Comparison of ENCODE assay signal across 16 cellular contexts in the genomic region with DNA sequence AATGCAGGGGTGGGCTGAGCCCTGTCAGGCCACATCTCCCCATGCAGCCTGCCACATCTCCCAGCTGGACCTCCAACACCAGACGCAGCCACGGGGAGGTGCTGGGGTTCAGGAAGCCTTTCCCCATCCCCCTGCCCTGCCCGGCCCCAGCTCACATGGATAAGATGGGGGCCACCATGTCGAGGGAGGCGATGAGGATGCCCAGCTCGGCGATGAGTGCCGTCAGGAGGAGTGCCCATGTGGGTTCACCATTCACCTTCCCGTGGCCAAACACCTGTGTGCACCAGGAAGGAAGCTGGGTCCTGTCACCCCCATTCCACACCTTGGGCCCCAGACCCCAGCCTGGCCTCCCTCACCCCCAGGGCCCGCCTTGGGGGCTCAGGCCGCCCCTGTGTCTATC. TPM values are rescaled to one million over a fixed set of nuclear protein-coding genes. Genes with fewer than 3 reads are reported as not detected.
DNase-seq lines count a peak whose midpoint lies in the region; ATAC-seq, FAIRE-seq and TF ChIP-seq lines count a peak whose summit lies in the region.
"Had no signal": no experiment of that assay in that cellular context is flagged by ENCODE, and none has a peak within 500 bp of the region (broad histone marks: within the 10 kb centered on the region; RNA-seq: fewer than 3 reads in every experiment).

No MANE protein-coding gene starts in this region.

- H4K20me1 ChIP-seq in OCI-LY7 (ENCODE audit: insufficient read depth, low read length) (no peaks in the 10 kb centered on the region), K562 (replicated peaks; ENCODE audit: control insufficient read depth, insufficient read depth, low read length) (peaks cover 3% of the 10 kb centered on the region; the same call in 1 of the 2 replicates)

- DNase-seq in CD14-positive monocyte (ENCODE audit: low spot score): peak; percentile 39
- no peak for DNase-seq in OCI-LY7 (ENCODE audit: low spot score)
- DNase-seq in K562 (ENCODE audit: extremely low read depth in 1 of 4, low spot score in 3 of 4): no peak
- DNase-seq in sciatic nerve (ENCODE audit: low spot score): peak; percentile 56
- no peak for DNase-seq in type B pancreatic cell (ENCODE audit: extremely low spot score, unreplicated experiment)
- DNase-seq: AML-193; CD4-positive, alpha-beta T cell; DMS79; KBM-7 had no signal

- POLR2A ChIA-PET in OCI-LY7 (lab: Charles Lee) (interaction anchor here (0.5 kb wide), 1 partner anchor 12 kb away, joined by 4 read pairs; no protein-coding TSS in a partner anchor), K562 (lab: Yijun Ruan, JAX) (interaction anchor here (0.6 to 1.9 kb wide), 7 partner anchors 11 to 74 kb away, joined by 3 to 5 read pairs (median 3); a partner anchor contains a TSS)

- H3K9me3 Mint-ChIP-seq in CD14-positive monocyte (no peaks in the 10 kb centered on the region), type B pancreatic cell (no peaks in the 10 kb centered on the region)
- H3K9me3 Mint-ChIP-seq: CD4-positive, alpha-beta T cell had no signal

- peaks cover 64 to 91% of the 10 kb centered on the region in 2 donors for H3K36me3 Mint-ChIP-seq in CD14-positive monocyte
- no peaks in the 10 kb centered on the region for H3K36me3 Mint-ChIP-seq in type B pancreatic cell

- H3K9me3 ChIP-seq in OCI-LY7 (ENCODE audit: low read length) (no peaks in the 10 kb centered on the region), K562 (replicated peaks; ENCODE audit: control insufficient read depth, insufficient read depth, low read depth, low read length) (no peaks in the 10 kb centered on the region; the same call in 1 of the 2 replicates)
- H3K9me3 ChIP-seq: BLaER1 treated with 17β-estradiol and CSF1 and Interleukin-3, amounts not matched to agents 10 nM and 100 nM; HAP-1 had no signal

- no peaks in the 10 kb centered on the region for H3K9me1 ChIP-seq in K562 (ENCODE audit: control insufficient read depth, insufficient read depth, low read length)

- H3K4me3 ChIP-seq in OCI-LY7 (ENCODE audit: low read depth, low read length, poor library complexity, severe bottlenecking) (no peak overlapping the region), K562 (no peak overlapping the region)
- H3K4me3 ChIP-seq: BLaER1 treated with 17β-estradiol and CSF1 and Interleukin-3, amounts not matched to agents 10 nM and 100 nM; HAP-1 had no signal

- no peaks in the 10 kb centered on the region for H3K4me1 Mint-ChIP-seq in CD14-positive monocyte
- H3K4me1 Mint-ChIP-seq in type B pancreatic cell (ENCODE audit: unreplicated experiment): no peaks in the 10 kb centered on the region

- no peak for FAIRE-seq in K562 (lab: Jason Lieb, UNC)
- FAIRE-seq: GM12891, H1 had no signal

- ATAC-seq in K562: no peak; the same call in 2 of the 3 replicates
- no peak for ATAC-seq in sciatic nerve
- no peak for ATAC-seq in GM19467 (IDR thresholded peaks at IDR 0.05; ENCODE audit: unreplicated experiment)
- no peak for ATAC-seq in GM18868 (IDR thresholded peaks at IDR 0.05; ENCODE audit: unreplicated experiment)

- no peak overlapping the region for H2AFZ ChIP-seq in OCI-LY7 (ENCODE audit: low read length)
- H2AFZ ChIP-seq in K562 (ENCODE audit: low read depth, low read length): no peak overlapping the region

- TF ChIP-seq RAD21 in K562 (CRISPR knock-in tag; conservative IDR thresholded peaks at IDR 0.05 in 1 of 2, IDR thresholded peaks at IDR 0.05 in 1 of 2): no peak

- H3K27ac Mint-ChIP-seq in CD14-positive monocyte (no peak overlapping the region), type B pancreatic cell (no peak overlapping the region)
- H3K27ac Mint-ChIP-seq: CD4-positive, alpha-beta T cell had no signal

- H3K4me2 ChIP-seq in OCI-LY7 (ENCODE audit: low read length): no peak overlapping the region
- no peak overlapping the region for H3K4me2 ChIP-seq in K562 (ENCODE audit: insufficient read depth, low read length)
- H3K4me2 ChIP-seq: BLaER1 treated with 17β-estradiol and CSF1 and Interleukin-3, amounts not matched to agents 10 nM and 100 nM had no signal

- H3K4me3 Mint-ChIP-seq in CD14-positive monocyte (no peak overlapping the region), type B pancreatic cell (no peak overlapping the region)
- H3K4me3 Mint-ChIP-seq: CD4-positive, alpha-beta T cell had no signal

- no peaks in the 10 kb centered on the region for H3K9me2 ChIP-seq in OCI-LY7 (ENCODE audit: insufficient read depth, low read length)

- H3K27me3 ChIP-seq in K562 (ENCODE audit: control insufficient read depth in 2 of 2, insufficient read depth in 2 of 2, low read length in 2 of 2): no peaks in the 10 kb centered on the region
- H3K27me3 ChIP-seq: BLaER1 treated with 17β-estradiol and CSF1 and Interleukin-3, amounts not matched to agents 10 nM and 100 nM had no signal

- H3K79me2 ChIP-seq in OCI-LY7 (ENCODE audit: insufficient read depth, low read depth, low read length): no peaks in the 10 kb centered on the region
- no peaks in the 10 kb centered on the region for H3K79me2 ChIP-seq in K562 (ENCODE audit: control insufficient read depth, insufficient read depth, low read length)

- no peaks in the 10 kb centered on the region for H3K36me3 ChIP-seq in OCI-LY7 (ENCODE audit: insufficient read depth, low read length)
- peaks cover 87% of the 10 kb centered on the region; the same call in 2 of the 3 replicates for H3K36me3 ChIP-seq in K562 (ENCODE audit: control insufficient read depth, insufficient read depth, low read length)

- H3K4me1 ChIP-seq in OCI-LY7 (ENCODE audit: insufficient read depth, low read length, poor library complexity, severe bottlenecking): no peaks in the 10 kb centered on the region
- peaks cover 0 to 34% of the 10 kb centered on the region in 2 experiments; a peak in 2 of 5 replicates for H3K4me1 ChIP-seq in K562 (replicated peaks in 1 of 2; ENCODE audit: control insufficient read depth in 2 of 2, insufficient read depth in 2 of 2, low read length in 2 of 2)
- H3K4me1 ChIP-seq: HAP-1 had no signal

- CTCF ChIA-PET in OCI-LY7 (lab: Charles Lee; ENCODE audit: unreplicated experiment): no interaction called here
- CTCF ChIA-PET in K562 (lab: Yijun Ruan, JAX; ENCODE audit: low intra/inter-chr PET ratio): no interaction called here

- peak overlapping the region in 1 of 2 experiments; percentile 56; a peak in 1 of 4 replicates for H3K9ac ChIP-seq in K562 (ENCODE audit: insufficient read depth in 1 of 2, low read depth in 2 of 2, low read length in 2 of 2)
- H3K9ac ChIP-seq: BLaER1 treated with 17β-estradiol and CSF1 and Interleukin-3, amounts not matched to agents 10 nM and 100 nM had no signal

- TF ChIP-seq POLR2A in K562 (conservative IDR thresholded peaks at IDR 0.05): no peak

- 88% methylated on average over 11 of the region's 11 CpGs for WGBS in K562 (ENCODE audit: insufficient coverage, low coverage, missing lambda C conversion rate)

- in situ Hi-C loops in K562 (cut with MboI): no loop called here

- H3K27ac ChIP-seq in OCI-LY7 (ENCODE audit: low read depth, low read length, poor library complexity, severe bottlenecking): no peak overlapping the region
- no peak overlapping the region for H3K27ac ChIP-seq in K562 (ENCODE audit: extremely low read depth, low read depth, low read length)
- H3K27ac ChIP-seq: BLaER1 treated with 17β-estradiol and CSF1 and Interleukin-3, amounts not matched to agents 10 nM and 100 nM had no signal

- intact Hi-C loops in CD14-positive monocyte (cut with micrococcal nuclease) (no loop called here), OCI-LY7 (cut with micrococcal nuclease; ENCODE audit: unreplicated experiment) (no loop called here), K562 (cut with micrococcal nuclease) (no loop called here), sciatic nerve (cut with DNase I) (no loop called here)

- no peak for TF ChIP-seq EP300 in K562 (IDR thresholded peaks at IDR 0.05; ENCODE audit: low read length)

- BruUV-seq in OCI-LY7 (replicated peaks; lab: Mats Ljungman, UMichigan) (no TSS peak), K562 (replicated peaks; lab: Mats Ljungman, UMichigan) (no TSS peak)

- TF ChIP-seq CTCF in CD14-positive monocyte (IDR thresholded peaks at IDR 0.05) (no peak), OCI-LY7 (conservative IDR thresholded peaks at IDR 0.05; ENCODE audit: low read length) (0 out of 2 replicates have a peak, but pooled peaks have one; percentile 10), K562 (IDR thresholded peaks at IDR 0.05 in 2 of 3, conservative IDR thresholded peaks at IDR 0.05 in 1 of 3; ENCODE audit: insufficient read depth in 2 of 3, low read depth in 1 of 3, low read length in 3 of 3) (no peak), type B pancreatic cell (conservative IDR thresholded peaks at IDR 0.05) (no peak)

- H3K27me3 Mint-ChIP-seq in CD14-positive monocyte (ENCODE audit: low read depth in 3 of 3) (peaks cover 0 to 2% (median 0%) of the 10 kb centered on the region in 3 donors), type B pancreatic cell (no peaks in the 10 kb centered on the region)
- H3K27me3 Mint-ChIP-seq: CD4-positive, alpha-beta T cell had no signal

RNA-seq across cellular contexts. Expression of a gene that starts 5.7 kb away (rescaled TPM):
- under 1 TPM in 1 of 2 donors, not detected in 1; 0.17 TPM for polyA plus RNA-seq in CD14-positive monocyte
- total RNA-seq in OCI-LY7 (2014; rRNA removed; shearing (Covaris generic)): 4.1 and 4.4 TPM in 2 replicates
- 9.8 and 10.8 TPM in 2 replicates for total RNA-seq in OCI-LY7 (2022)
- total RNA-seq in K562 (2011; cell fraction: chromatin; rRNA removed; ENCODE audit: low replicate concordance): 40.9 and 121 TPM in 2 replicates
- 59.7 and 75.9 TPM in 2 replicates for total RNA-seq in K562 (2011; cell fraction: nucleolus; rRNA removed)
- total RNA-seq in K562 (2011; cell fraction: nucleoplasm; rRNA removed): 41.1 and 47.6 TPM in 2 replicates
- 6.8 and 9.0 TPM in 2 replicates for total RNA-seq in K562 (2014; rRNA removed)
- 3.0 and 3.2 TPM in 2 replicates for total RNA-seq in K562 (2014; rRNA removed; fragmentation: Illumina TruSeq; extraction: Trizol)
- total RNA-seq in K562 (2015; rRNA removed; fragmentation: Illumina TruSeq; extraction: Trizol): 4.1 and 4.5 TPM in 2 replicates
- total RNA-seq in K562 (2021): 14.2 and 21.0 TPM in 2 replicates
- 6.7 and 14.9 TPM in 2 replicates for polyA plus RNA-seq in K562 (2011; rRNA removed)
- polyA plus RNA-seq in K562 (2011; cell fraction: cytosol; rRNA removed): 9.5 and 10.8 TPM in 2 replicates
- polyA plus RNA-seq in K562 (2011; cell fraction: nucleus; rRNA removed): 72.6 and 86.1 TPM in 2 replicates
- 14.1 and 15.5 TPM in 2 replicates for polyA plus RNA-seq in K562 (2012)
- 5.0 and 5.6 TPM in 2 replicates for polyA plus RNA-seq in K562 (2014; fragmentation: Illumina TruSeq; extraction: Trizol)
- under 1 TPM; 0.46 to 0.94 TPM for polyA plus RNA-seq in K562 (2014; fragmentation: Nextera tagmentation; extraction: Ambion mirVana)
- 7.6 and 14.9 TPM in 2 replicates for polyA plus RNA-seq in K562 (2014; rRNA removed)
- 1.5 and 2.2 TPM in 2 replicates for polyA minus RNA-seq in K562 (2011; rRNA and poly(A)+ RNA removed)
- polyA minus RNA-seq in K562 (2011; cell fraction: cytosol; rRNA and poly(A)+ RNA removed): 2.3 and 6.2 TPM in 2 replicates
- 8.9 and 10.0 TPM in 2 replicates for polyA minus RNA-seq in K562 (2011; cell fraction: nucleus; rRNA and poly(A)+ RNA removed)
- total RNA-seq in sciatic nerve: 46.2 TPM
- total RNA-seq in type B pancreatic cell (ENCODE audit: low replicate concordance): 20.2 and 26.1 TPM in 2 replicates

RNA-seq across cellular contexts. Expression of a gene that starts 13.0 kb away (rescaled TPM):
- 100 to 1,000 TPM; 609 to 798 TPM for polyA plus RNA-seq in CD14-positive monocyte
- total RNA-seq in OCI-LY7 (2014; rRNA removed; shearing (Covaris generic)): 179 and 227 TPM in 2 replicates
- 89.9 and 98.2 TPM in 2 replicates for total RNA-seq in OCI-LY7 (2022)
- total RNA-seq in K562 (2011; cell fraction: chromatin; rRNA removed; ENCODE audit: low replicate concordance): 1.6 and 9.1 TPM in 2 replicates
- 14.7 and 18.7 TPM in 2 replicates for total RNA-seq in K562 (2011; cell fraction: nucleolus; rRNA removed)
- 7.4 and 9.6 TPM in 2 replicates for total RNA-seq in K562 (2011; cell fraction: nucleoplasm; rRNA removed)
- total RNA-seq in K562 (2014; rRNA removed): 101 and 105 TPM in 2 replicates
- 17.9 and 24.9 TPM in 2 replicates for total RNA-seq in K562 (2014; rRNA removed; fragmentation: Illumina TruSeq; extraction: Trizol)
- total RNA-seq in K562 (2015; rRNA removed; fragmentation: Illumina TruSeq; extraction: Trizol): 53.1 and 53.4 TPM in 2 replicates
- total RNA-seq in K562 (2021): 73.0 and 73.1 TPM in 2 replicates
- 17.3 and 21.0 TPM in 2 replicates for polyA plus RNA-seq in K562 (2011; rRNA removed)
- polyA plus RNA-seq in K562 (2011; cell fraction: cytosol; rRNA removed): 46.1 and 143 TPM in 2 replicates
- polyA plus RNA-seq in K562 (2011; cell fraction: nucleus; rRNA removed): 17.2 and 24.0 TPM in 2 replicates
- polyA plus RNA-seq in K562 (2012): 84.8 and 94.3 TPM in 2 replicates
- 11.7 and 44.6 TPM in 2 replicates for polyA plus RNA-seq in K562 (2014; fragmentation: Illumina TruSeq; extraction: Trizol)
- 10 to 100 TPM; 33.5 to 51.0 TPM for polyA plus RNA-seq in K562 (2014; fragmentation: Nextera tagmentation; extraction: Ambion mirVana)
- 94.1 and 118 TPM in 2 replicates for polyA plus RNA-seq in K562 (2014; rRNA removed)
- 2.5 and 3.3 TPM in 2 replicates for polyA minus RNA-seq in K562 (2011; rRNA and poly(A)+ RNA removed)
- polyA minus RNA-seq in K562 (2011; cell fraction: cytosol; rRNA and poly(A)+ RNA removed): 20.3 and 25.1 TPM in 2 replicates
- 13.1 and 14.0 TPM in 2 replicates for polyA minus RNA-seq in K562 (2011; cell fraction: nucleus; rRNA and poly(A)+ RNA removed)
- total RNA-seq in sciatic nerve: 35.3 TPM
- 51.9 and 68.8 TPM in 2 replicates for total RNA-seq in type B pancreatic cell (ENCODE audit: low replicate concordance)

RNA-seq across cellular contexts. Expression of a gene that starts 18.0 kb away (rescaled TPM):
- 1 to 10 TPM in 1 of 2 donors, under 1 TPM in 1; 0.69 to 1.6 TPM for polyA plus RNA-seq in CD14-positive monocyte
- total RNA-seq in OCI-LY7 (2014; rRNA removed; shearing (Covaris generic)): 5.9 and 9.6 TPM in 2 replicates
- total RNA-seq in OCI-LY7 (2022): 4.0 and 5.1 TPM in 2 replicates
- total RNA-seq in K562 (2011; cell fraction: chromatin; rRNA removed; ENCODE audit: low replicate concordance): 6.7 and 9.8 TPM in 2 replicates
- 9.2 and 10.8 TPM in 2 replicates for total RNA-seq in K562 (2011; cell fraction: nucleolus; rRNA removed)
- 3.4 and 3.5 TPM in 2 replicates for total RNA-seq in K562 (2011; cell fraction: nucleoplasm; rRNA removed)
- total RNA-seq in K562 (2014; rRNA removed): 4.0 and 5.6 TPM in 2 replicates
- 2.0 and 2.4 TPM in 2 replicates for total RNA-seq in K562 (2014; rRNA removed; fragmentation: Illumina TruSeq; extraction: Trizol)
- 2.4 and 3.4 TPM in 2 replicates for total RNA-seq in K562 (2015; rRNA removed; fragmentation: Illumina TruSeq; extraction: Trizol)
- total RNA-seq in K562 (2021): 3.8 and 4.1 TPM in 2 replicates
- polyA plus RNA-seq in K562 (2011; rRNA removed): 1.4 TPM in 2 replicates
- polyA plus RNA-seq in K562 (2011; cell fraction: cytosol; rRNA removed): 2.0 and 5.9 TPM in 2 replicates
- polyA plus RNA-seq in K562 (2011; cell fraction: nucleus; rRNA removed): 4.2 and 10.5 TPM in 2 replicates
- polyA plus RNA-seq in K562 (2012): 1.8 and 4.6 TPM in 2 replicates
- polyA plus RNA-seq in K562 (2014; fragmentation: Illumina TruSeq; extraction: Trizol): 3.3 TPM in 2 replicates
- polyA plus RNA-seq in K562 (2014; fragmentation: Nextera tagmentation; extraction: Ambion mirVana): 1 to 10 TPM; 1.7 to 2.5 TPM
- polyA plus RNA-seq in K562 (2014; rRNA removed): 5.2 and 5.5 TPM in 2 replicates
- 0.75 and 1.7 TPM in 2 replicates for polyA minus RNA-seq in K562 (2011; rRNA and poly(A)+ RNA removed)
- 0.95 and 1.7 TPM in 2 replicates for polyA minus RNA-seq in K562 (2011; cell fraction: cytosol; rRNA and poly(A)+ RNA removed)
- polyA minus RNA-seq in K562 (2011; cell fraction: nucleus; rRNA and poly(A)+ RNA removed): 0.78 and 2.2 TPM in 2 replicates
- 0.98 TPM for total RNA-seq in sciatic nerve
- total RNA-seq in type B pancreatic cell (ENCODE audit: low replicate concordance): 0.59 and 1.4 TPM in 2 replicates
- total RNA-seq: G401 had no signal

RNA-seq across cellular contexts. Expression of a gene that starts 18.8 kb away (rescaled TPM):
- polyA plus RNA-seq in CD14-positive monocyte (1 to 10 TPM; 7.3 to 7.7 TPM), K562 (2011; rRNA removed) (22.9 and 48.4 TPM in 2 replicates), K562 (2014; fragmentation: Illumina TruSeq; extraction: Trizol) (24.1 and 30.0 TPM in 2 replicates), K562 (2014; fragmentation: Nextera tagmentation; extraction: Ambion mirVana) (1 to 10 TPM in 1 of 2 experiments, under 1 TPM in 1; 0.75 to 1.8 TPM), K562 (2014; rRNA removed) (25.1 and 32.7 TPM in 2 replicates)
- 8.3 and 10.0 TPM in 2 replicates for total RNA-seq in OCI-LY7 (2014; rRNA removed; shearing (Covaris generic))
- total RNA-seq in OCI-LY7 (2022) (16.7 and 22.5 TPM in 2 replicates), K562 (2014; rRNA removed) (15.0 and 16.9 TPM in 2 replicates), K562 (2014; rRNA removed; fragmentation: Illumina TruSeq; extraction: Trizol) (9.9 and 10.0 TPM in 2 replicates), K562 (2015; rRNA removed; fragmentation: Illumina TruSeq; extraction: Trizol) (10.4 and 11.6 TPM in 2 replicates), K562 (2021) (32.8 and 43.5 TPM in 2 replicates), sciatic nerve (115 TPM), type B pancreatic cell (ENCODE audit: low replicate concordance) (48.1 and 68.8 TPM in 2 replicates)
- 178 and 539 TPM in 2 replicates for total RNA-seq in K562 (2011; cell fraction: chromatin; rRNA removed; ENCODE audit: low replicate concordance)
- 265 and 279 TPM in 2 replicates for total RNA-seq in K562 (2011; cell fraction: nucleolus; rRNA removed)
- total RNA-seq in K562 (2011; cell fraction: nucleoplasm; rRNA removed): 167 and 175 TPM in 2 replicates
- polyA plus RNA-seq in K562 (2011; cell fraction: cytosol; rRNA removed): 30.2 and 36.7 TPM in 2 replicates
- 238 and 295 TPM in 2 replicates for polyA plus RNA-seq in K562 (2011; cell fraction: nucleus; rRNA removed)
- 24.3 and 29.4 TPM in 2 replicates for polyA plus RNA-seq in K562 (2012)
- 24.9 and 34.3 TPM in 2 replicates for polyA minus RNA-seq in K562 (2011; rRNA and poly(A)+ RNA removed)
- 24.5 and 42.6 TPM in 2 replicates for polyA minus RNA-seq in K562 (2011; cell fraction: cytosol; rRNA and poly(A)+ RNA removed)
- 67.9 and 90.5 TPM in 2 replicates for polyA minus RNA-seq in K562 (2011; cell fraction: nucleus; rRNA and poly(A)+ RNA removed)

RNA-seq across cellular contexts. Expression of a gene that starts 30.7 kb away (rescaled TPM):
- polyA plus RNA-seq in CD14-positive monocyte (under 1 TPM; 0.20 to 0.25 TPM), K562 (2011; rRNA removed) (not detected in 2 replicates), K562 (2014; fragmentation: Illumina TruSeq; extraction: Trizol) (not detected in 2 replicates), K562 (2014; fragmentation: Nextera tagmentation; extraction: Ambion mirVana) (not detected), K562 (2014; rRNA removed) (not detected in 2 replicates)
- not detected in 2 replicates for total RNA-seq in OCI-LY7 (2014; rRNA removed; shearing (Covaris generic))
- total RNA-seq in OCI-LY7 (2022) (not detected in 2 replicates), K562 (2014; rRNA removed) (not detected in 2 replicates), K562 (2014; rRNA removed; fragmentation: Illumina TruSeq; extraction: Trizol) (not detected in 2 replicates), K562 (2015; rRNA removed; fragmentation: Illumina TruSeq; extraction: Trizol) (not detected in 2 replicates), K562 (2021) (not detected in 2 replicates), sciatic nerve (not detected), type B pancreatic cell (ENCODE audit: low replicate concordance) (not detected in 2 replicates)
- not detected in 2 replicates for total RNA-seq in K562 (2011; cell fraction: chromatin; rRNA removed; ENCODE audit: low replicate concordance)
- total RNA-seq in K562 (2011; cell fraction: nucleolus; rRNA removed): not detected in 2 replicates
- not detected in 2 replicates for total RNA-seq in K562 (2011; cell fraction: nucleoplasm; rRNA removed)
- 0.06 TPM in 1 of 2 replicates, not detected in the other for polyA plus RNA-seq in K562 (2011; cell fraction: cytosol; rRNA removed)
- polyA plus RNA-seq in K562 (2011; cell fraction: nucleus; rRNA removed): 0.07 TPM in 1 of 2 replicates, not detected in the other
- not detected in 2 replicates for polyA plus RNA-seq in K562 (2012)
- not detected in 2 replicates for polyA minus RNA-seq in K562 (2011; rRNA and poly(A)+ RNA removed)
- not detected in 2 replicates for polyA minus RNA-seq in K562 (2011; cell fraction: cytosol; rRNA and poly(A)+ RNA removed)
- not detected in 2 replicates for polyA minus RNA-seq in K562 (2011; cell fraction: nucleus; rRNA and poly(A)+ RNA removed)
- total RNA-seq: G401 had no signal

Comparison
In these comparisons a context has a peak if more than half of its experiments do, and no peak if none do; other contexts are left out.
1. DNase-seq: peak in CD14-positive monocyte (single experiment) and sciatic nerve (single experiment); none in OCI-LY7 (single experiment), K562 (0 of 4) and type B pancreatic cell (single experiment).